In genomic region chr10:34808789-34809745, GRCh38 we compare ENCODE assay signal across 2 cellular contexts.
A peak's percentile ranks its signal among the peaks of the same experiment; 100 is the strongest.
TF ChIP-seq lines count a peak whose summit lies in the region.

No MANE protein-coding gene starts in this region.

TF ChIP-seq in GM12878, 131 proteins besides CTCF, POLR2A, EP300 and RAD21 (continued from another document):
- no peak for TF ChIP-seq CBX5 (IDR thresholded peaks at IDR 0.05; ENCODE audit: low read depth)
- TF ChIP-seq BCL3 (IDR thresholded peaks at IDR 0.05; ENCODE audit: borderline replicate concordance, insufficient read depth, low read depth, low read length, poor library complexity, severe bottlenecking), result no peak
- TF ChIP-seq BCLAF1 (IDR thresholded peaks at IDR 0.05), result no peak
- peak; percentile 41; the same call in 1 of the 2 replicates for TF ChIP-seq SMARCA5 (IDR thresholded peaks at IDR 0.05)
- TF ChIP-seq SMC3 (IDR thresholded peaks at IDR 0.05; ENCODE audit: borderline replicate concordance, low read length), result no peak
- TF ChIP-seq SMAD1 (IDR thresholded peaks at IDR 0.05; ENCODE audit: low read depth, partially characterized antibody), result peak; percentile 56
- TF ChIP-seq ZBTB33 (IDR thresholded peaks at IDR 0.05), result no peak

TF ChIP-seq in liver, 16 proteins besides CTCF, POLR2A, EP300 and RAD21 (continued from another document):
- TF ChIP-seq ZBTB33 (IDR thresholded peaks at IDR 0.05) (no peak), RXRA (IDR thresholded peaks at IDR 0.05) (no peak), HNF4G (IDR thresholded peaks at IDR 0.05) (no peak), JUND (IDR thresholded peaks at IDR 0.05) (no peak), SP1 (IDR thresholded peaks at IDR 0.05) (no peak), FOXA1 (IDR thresholded peaks at IDR 0.05) (no peak), FOXA2 (IDR thresholded peaks at IDR 0.05) (no peak), TAF1 (conservative IDR thresholded peaks at IDR 0.05) (no peak), NR2F2 (IDR thresholded peaks at IDR 0.05) (no peak), EGR1 (IDR thresholded peaks at IDR 0.05; ENCODE audit: low read depth in 2 of 2) (no peak)
- TF ChIP-seq, protein P1, sequence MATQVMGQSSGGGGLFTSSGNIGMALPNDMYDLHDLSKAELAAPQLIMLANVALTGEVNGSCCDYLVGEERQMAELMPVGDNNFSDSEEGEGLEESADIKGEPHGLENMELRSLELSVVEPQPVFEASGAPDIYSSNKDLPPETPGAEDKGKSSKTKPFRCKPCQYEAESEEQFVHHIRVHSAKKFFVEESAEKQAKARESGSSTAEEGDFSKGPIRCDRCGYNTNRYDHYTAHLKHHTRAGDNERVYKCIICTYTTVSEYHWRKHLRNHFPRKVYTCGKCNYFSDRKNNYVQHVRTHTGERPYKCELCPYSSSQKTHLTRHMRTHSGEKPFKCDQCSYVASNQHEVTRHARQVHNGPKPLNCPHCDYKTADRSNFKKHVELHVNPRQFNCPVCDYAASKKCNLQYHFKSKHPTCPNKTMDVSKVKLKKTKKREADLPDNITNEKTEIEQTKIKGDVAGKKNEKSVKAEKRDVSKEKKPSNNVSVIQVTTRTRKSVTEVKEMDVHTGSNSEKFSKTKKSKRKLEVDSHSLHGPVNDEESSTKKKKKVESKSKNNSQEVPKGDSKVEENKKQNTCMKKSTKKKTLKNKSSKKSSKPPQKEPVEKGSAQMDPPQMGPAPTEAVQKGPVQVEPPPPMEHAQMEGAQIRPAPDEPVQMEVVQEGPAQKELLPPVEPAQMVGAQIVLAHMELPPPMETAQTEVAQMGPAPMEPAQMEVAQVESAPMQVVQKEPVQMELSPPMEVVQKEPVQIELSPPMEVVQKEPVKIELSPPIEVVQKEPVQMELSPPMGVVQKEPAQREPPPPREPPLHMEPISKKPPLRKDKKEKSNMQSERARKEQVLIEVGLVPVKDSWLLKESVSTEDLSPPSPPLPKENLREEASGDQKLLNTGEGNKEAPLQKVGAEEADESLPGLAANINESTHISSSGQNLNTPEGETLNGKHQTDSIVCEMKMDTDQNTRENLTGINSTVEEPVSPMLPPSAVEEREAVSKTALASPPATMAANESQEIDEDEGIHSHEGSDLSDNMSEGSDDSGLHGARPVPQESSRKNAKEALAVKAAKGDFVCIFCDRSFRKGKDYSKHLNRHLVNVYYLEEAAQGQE (IDR thresholded peaks at IDR 0.05), result no peak
